Comparison of ENCODE assay signal across 8 cellular contexts in genomic region chrX:136711147-136711546, GRCh38.
DNase-seq lines count a peak whose midpoint lies in the region; ATAC-seq and TF ChIP-seq lines count a peak whose summit lies in the region.

No MANE protein-coding gene starts in this region.

- H3K27me3 Mint-ChIP-seq in activated T-cell treated with anti-CD3 and anti-CD28 coated beads, Interleukin-2, amount 50 U/mL, for 72 hours (ENCODE audit: low read depth): peaks cover 7% of the 10 kb centered on the region
- no peaks in the 10 kb centered on the region for H3K27me3 Mint-ChIP-seq in activated T-cell treated with anti-CD3 and anti-CD28 coated beads, Interleukin-2, amount 50 U/mL, for 4 hours (ENCODE audit: low read depth)
- H3K27me3 Mint-ChIP-seq in activated naive CD4-positive, alpha-beta T cell treated with anti-CD3 and anti-CD28 coated beads, Interleukin-2, amount 50 U/mL, for 24 hours: no peaks in the 10 kb centered on the region

- ATAC-seq in activated T-cell treated with anti-CD3 and anti-CD28 coated beads, Interleukin-2, amount 50 U/mL, for 72 hours (replicated peaks in 1 of 2): peak in 1 of 2 donors; percentile 41
- no peak for ATAC-seq in activated T-cell treated with anti-CD3 and anti-CD28 coated beads, Interleukin-2, amount 50 U/mL, for 4 hours
- ATAC-seq in HG03442 (IDR thresholded peaks at IDR 0.05; ENCODE audit: unreplicated experiment): no peak

- peak overlapping the region in 1 of 2 donors; percentile 80 for H3K4me3 Mint-ChIP-seq in activated T-cell treated with anti-CD3 and anti-CD28 coated beads, Interleukin-2, amount 50 U/mL, for 72 hours
- no peak overlapping the region for H3K4me3 Mint-ChIP-seq in activated T-cell treated with anti-CD3 and anti-CD28 coated beads, Interleukin-2, amount 50 U/mL, for 4 hours
- no peak overlapping the region for H3K4me3 Mint-ChIP-seq in activated naive CD4-positive, alpha-beta T cell treated with anti-CD3 and anti-CD28 coated beads, Interleukin-2, amount 50 U/mL, for 24 hours

- no peaks in the 10 kb centered on the region for H3K9me3 ChIP-seq in MG63
- H3K9me3 ChIP-seq in tibial artery: no peaks in the 10 kb centered on the region

- no peaks in the 10 kb centered on the region for H3K9me3 Mint-ChIP-seq in activated T-cell treated with anti-CD3 and anti-CD28 coated beads, Interleukin-2, amount 50 U/mL, for 72 hours
- no peaks in the 10 kb centered on the region for H3K9me3 Mint-ChIP-seq in activated T-cell treated with anti-CD3 and anti-CD28 coated beads, Interleukin-2, amount 50 U/mL, for 4 hours
- no peaks in the 10 kb centered on the region for H3K9me3 Mint-ChIP-seq in activated naive CD4-positive, alpha-beta T cell treated with anti-CD3 and anti-CD28 coated beads, Interleukin-2, amount 50 U/mL, for 24 hours

- peak overlapping the region; percentile 98 for H3K27ac Mint-ChIP-seq in activated T-cell treated with anti-CD3 and anti-CD28 coated beads, Interleukin-2, amount 50 U/mL, for 72 hours
- H3K27ac Mint-ChIP-seq in activated naive CD4-positive, alpha-beta T cell treated with anti-CD3 and anti-CD28 coated beads, Interleukin-2, amount 50 U/mL, for 24 hours: peak overlapping the region; percentile 98

- H3K27me3 ChIP-seq in MG63: no peaks in the 10 kb centered on the region
- no peaks in the 10 kb centered on the region for H3K27me3 ChIP-seq in tibial artery

- peaks cover 6 to 7% of the 10 kb centered on the region in 2 donors for H3K36me3 Mint-ChIP-seq in activated T-cell treated with anti-CD3 and anti-CD28 coated beads, Interleukin-2, amount 50 U/mL, for 72 hours (ENCODE audit: insufficient read depth in 2 of 2)
- peaks cover 5% of the 10 kb centered on the region for H3K36me3 Mint-ChIP-seq in activated T-cell treated with anti-CD3 and anti-CD28 coated beads, Interleukin-2, amount 50 U/mL, for 4 hours (ENCODE audit: insufficient read depth)
- H3K36me3 Mint-ChIP-seq in activated naive CD4-positive, alpha-beta T cell treated with anti-CD3 and anti-CD28 coated beads, Interleukin-2, amount 50 U/mL, for 24 hours: peaks cover 2% of the 10 kb centered on the region

- intact Hi-C loops in tibial artery (cut with DNase I; ENCODE audit: low total_unique reads): loop anchor here (5.0 kb wide), 1 partner anchor 216 kb away; no protein-coding TSS in a partner anchor

- DNase-seq in activated T-cell treated with anti-CD3 and anti-CD28 coated beads, Interleukin-2, amount 50 U/mL, for 72 hours: no peak
- DNase-seq in activated T-cell treated with anti-CD3 and anti-CD28 coated beads, Interleukin-2, amount 50 U/mL, for 4 hours: no peak
- DNase-seq in MG63 (peak; percentile 58), iPS-NIHi11 (ENCODE audit: low spot score) (peak; percentile 7), tibial artery (peak; percentile 28 to 62), NCI-H1436 treated with DMSO at 0.1 percent for 48 hours (lab: John Stamatoyannopoulos, UW) (no peak)

- TF ChIP-seq CTCF in tibial artery (IDR thresholded peaks at IDR 0.05): peak; percentile 34 to 40

- H3K27ac ChIP-seq in tibial artery: no peak overlapping the region

- H3K36me3 ChIP-seq in MG63 (no peaks in the 10 kb centered on the region), tibial artery (no peaks in the 10 kb centered on the region)

- H3K4me1 ChIP-seq in tibial artery: peaks cover 0 to 7% (median 0%) of the 10 kb centered on the region in 4 donors

- H3K4me3 ChIP-seq in MG63 (no peak overlapping the region), tibial artery (no peak overlapping the region)

- peaks cover 62% of the 10 kb centered on the region for H3K4me1 Mint-ChIP-seq in activated T-cell treated with anti-CD3 and anti-CD28 coated beads, Interleukin-2, amount 50 U/mL, for 72 hours (ENCODE audit: low read depth)
- H3K4me1 Mint-ChIP-seq in activated T-cell treated with anti-CD3 and anti-CD28 coated beads, Interleukin-2, amount 50 U/mL, for 4 hours (ENCODE audit: low read depth): peaks cover 54% of the 10 kb centered on the region
- peaks cover 51% of the 10 kb centered on the region for H3K4me1 Mint-ChIP-seq in activated naive CD4-positive, alpha-beta T cell treated with anti-CD3 and anti-CD28 coated beads, Interleukin-2, amount 50 U/mL, for 24 hours

Comparison
In these comparisons a context has a peak if more than half of its experiments do, and no peak if none do; other contexts are left out.
1. DNase-seq: peak in MG63 (single experiment), iPS-NIHi11 (single experiment) and tibial artery (2 of 2); none in activated T-cell treated with anti-CD3 and anti-CD28 coated beads, Interleukin-2, amount 50 U/mL, for 72 hours (0 of 2), activated T-cell treated with anti-CD3 and anti-CD28 coated beads, Interleukin-2, amount 50 U/mL, for 4 hours (single experiment) and NCI-H1436 treated with DMSO at 0.1 percent for 48 hours (single experiment).